ENCODE assay signal across 10 cellular contexts in the genomic region with DNA sequence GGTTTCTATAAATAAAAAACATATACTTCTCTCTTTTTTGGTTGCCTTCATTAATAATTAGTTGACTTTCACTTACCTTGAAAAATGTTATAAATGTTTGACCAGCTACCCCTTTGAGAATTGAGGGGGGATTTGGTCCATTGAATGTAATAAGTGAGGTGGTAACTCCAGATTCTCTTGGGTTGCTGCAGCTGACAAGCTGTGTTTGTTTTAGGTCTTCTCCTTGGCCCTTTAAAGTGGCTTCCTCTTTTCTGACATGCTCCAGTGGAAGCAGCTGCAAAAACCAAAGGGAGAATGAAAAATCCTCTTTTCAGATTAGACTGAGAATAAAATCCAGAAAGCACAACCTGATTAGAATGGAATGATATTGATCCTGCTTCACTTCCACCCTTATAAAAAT.
"Had no signal": no experiment of that assay in that cellular context is flagged by ENCODE, and none has a peak within 500 bp of the region (broad histone marks: within the 10 kb centered on the region; RNA-seq: fewer than 3 reads in every experiment).

No MANE protein-coding gene starts in this region.

- H3K27me3 Mint-ChIP-seq: activated CD8-positive, alpha-beta memory T cell treated with anti-CD3 and anti-CD28 coated beads, Interleukin-2, amount 10 ng/mL, durations not matched to agents 7 days and 5 days; activated naive CD8-positive, alpha-beta T cell treated with anti-CD3 and anti-CD28 coated beads for 36 hours; activated T-cell treated with anti-CD3 and anti-CD28 coated beads, Interleukin-2, amount 50 U/mL, for 24 hours had no signal

- H3K36me3 Mint-ChIP-seq: activated CD8-positive, alpha-beta memory T cell treated with anti-CD3 and anti-CD28 coated beads, Interleukin-2, amount 10 ng/mL, durations not matched to agents 7 days and 5 days; activated naive CD8-positive, alpha-beta T cell treated with anti-CD3 and anti-CD28 coated beads for 36 hours had no signal

- H3K27ac Mint-ChIP-seq: activated CD8-positive, alpha-beta memory T cell treated with anti-CD3 and anti-CD28 coated beads, Interleukin-2, amount 10 ng/mL, durations not matched to agents 7 days and 5 days; activated naive CD8-positive, alpha-beta T cell treated with anti-CD3 and anti-CD28 coated beads for 36 hours; activated T-cell treated with anti-CD3 and anti-CD28 coated beads, Interleukin-2, amount 50 U/mL, for 24 hours had no signal

- H3K4me1 Mint-ChIP-seq: activated CD8-positive, alpha-beta memory T cell treated with anti-CD3 and anti-CD28 coated beads, Interleukin-2, amount 10 ng/mL, durations not matched to agents 7 days and 5 days; activated naive CD8-positive, alpha-beta T cell treated with anti-CD3 and anti-CD28 coated beads for 36 hours had no signal

- DNase-seq: activated CD4-positive, alpha-beta T cell treated with anti-CD3 and anti-CD28 coated beads, Interleukin-2, amount 50 U/mL, for 4 hours; activated CD8-positive, alpha-beta memory T cell treated with anti-CD3 and anti-CD28 coated beads, Interleukin-2, amount 10 ng/mL, durations not matched to agents 7 days and 5 days; activated gamma-delta T cell; activated naive CD8-positive, alpha-beta T cell treated with anti-CD3 and anti-CD28 coated beads for 36 hours; activated T-cell treated with anti-CD3 and anti-CD28 coated beads, Interleukin-2, amount 50 U/mL, for 24 hours; foreskin melanocyte; head of caudate nucleus; left colon; midbrain had no signal

- ATAC-seq: activated CD4-positive, CD25-positive, alpha-beta regulatory T cell treated with anti-CD3 and anti-CD28 coated beads, Interleukin-2, amount 50 U/mL, for 24 hours; activated CD8-positive, alpha-beta memory T cell treated with anti-CD3 and anti-CD28 coated beads, Interleukin-2, amount 10 ng/mL, durations not matched to agents 7 days and 5 days; left colon had no signal

- H3K4me3 Mint-ChIP-seq: activated CD8-positive, alpha-beta memory T cell treated with anti-CD3 and anti-CD28 coated beads, Interleukin-2, amount 10 ng/mL, durations not matched to agents 7 days and 5 days; activated naive CD8-positive, alpha-beta T cell treated with anti-CD3 and anti-CD28 coated beads for 36 hours; activated T-cell treated with anti-CD3 and anti-CD28 coated beads, Interleukin-2, amount 50 U/mL, for 24 hours had no signal
